ENCODE assay signal across 22 cellular contexts in the genomic region with DNA sequence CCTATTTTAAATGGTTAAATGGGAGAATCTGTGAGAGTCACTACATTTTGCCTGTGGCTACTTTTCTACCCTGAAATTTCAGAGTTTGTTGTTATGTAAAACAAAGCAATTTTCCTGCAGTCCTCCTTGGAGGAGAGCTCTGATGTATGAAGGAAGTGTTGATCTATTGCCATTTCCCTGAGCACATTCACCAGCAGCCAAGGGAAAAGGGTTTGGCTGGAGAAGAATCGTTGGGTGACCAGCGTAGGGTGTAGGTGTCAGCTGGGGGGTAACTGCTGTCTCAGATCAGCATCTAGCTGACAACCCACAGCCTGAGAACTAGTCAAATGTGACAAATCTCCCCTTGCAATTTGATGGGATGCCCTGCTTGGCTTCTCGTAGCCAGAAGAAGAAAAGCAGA.
"Had no signal": no experiment of that assay in that cellular context is flagged by ENCODE, and none has a peak within 500 bp of the region (broad histone marks: within the 10 kb centered on the region; RNA-seq: fewer than 3 reads in every experiment).

No MANE protein-coding gene starts in this region.

- ATAC-seq: activated naive CD4-positive, alpha-beta T cell treated with anti-CD3 and anti-CD28 coated beads, Interleukin-2, amount 50 U/mL, for 72 hours; activated T-helper 17 cell treated with anti-CD3 and anti-CD28 coated beads, Interleukin-2, amount 50 U/mL, for 72 hours; heart right ventricle; left lobe of liver; lower lobe of right lung; naive thymus-derived CD4-positive, alpha-beta T cell; stimulated activated naive B cell treated with anti-CD40 and anti-IgM and Interleukin-4, amounts not matched to agents 10 μg/mL and 1 μg/mL and 100 μg/mL, for 72 hours had no signal

- FAIRE-seq: urothelium cell line had no signal

- H3K27me3 ChIP-seq: heart right ventricle, transverse colon had no signal

- H3K27ac Mint-ChIP-seq: activated naive CD4-positive, alpha-beta T cell treated with anti-CD3 and anti-CD28 coated beads, Interleukin-2, amount 50 U/mL, for 72 hours; activated T-helper 17 cell treated with anti-CD3 and anti-CD28 coated beads, Interleukin-2, amount 50 U/mL, for 72 hours; dendritic cell treated with granulocyte-macrophage colony-stimulating factor and Interleukin-4, amounts not matched to agents 40 ng/mL and 50 ng/mL, for 4 days; immature natural killer cell; naive thymus-derived CD4-positive, alpha-beta T cell; stimulated activated naive B cell treated with anti-CD40 and anti-IgM and Interleukin-4, amounts not matched to agents 10 μg/mL and 1 μg/mL and 100 μg/mL, for 72 hours had no signal

- H3K36me3 ChIP-seq: heart right ventricle, lower lobe of right lung, transverse colon had no signal

- H3K4me3 Mint-ChIP-seq: activated T-helper 17 cell treated with anti-CD3 and anti-CD28 coated beads, Interleukin-2, amount 50 U/mL, for 72 hours; brain; dendritic cell treated with granulocyte-macrophage colony-stimulating factor and Interleukin-4, amounts not matched to agents 40 ng/mL and 50 ng/mL, for 4 days; immature natural killer cell; naive thymus-derived CD4-positive, alpha-beta T cell; stimulated activated naive B cell treated with anti-CD40 and anti-IgM and Interleukin-4, amounts not matched to agents 10 μg/mL and 1 μg/mL and 100 μg/mL, for 72 hours had no signal

- DNase-seq: activated CD4-positive, alpha-beta T cell treated with anti-CD3 and anti-CD28 coated beads for 1 hour; activated CD4-positive, alpha-beta T cell treated with anti-CD3 and anti-CD28 coated beads, Interleukin-2, amount 50 U/mL, for 1 hour; activated T-cell treated with anti-CD3 and anti-CD28 coated beads, Interleukin-2, amount 50 U/mL, for 1 hour; aorta; effector CD4-positive, alpha-beta T cell; erythroblast; foreskin fibroblast; heart right ventricle; immature natural killer cell; lower lobe of right lung; naive thymus-derived CD4-positive, alpha-beta T cell; stimulated activated CD4-positive, alpha-beta T cell treated with anti-CD3 and anti-CD28 coated beads, Interleukin-2, amount 100 ng/mL, for 48 hours; stimulated activated CD8-positive, alpha-beta memory T cell treated with anti-CD3 and anti-CD28 coated beads, Interleukin-4, amount 100 ng/mL, for 48 hours; stimulated activated naive B cell treated with anti-CD40 and anti-IgM and Interleukin-4, amounts not matched to agents 10 μg/mL and 1 μg/mL and 100 μg/mL, for 72 hours; transverse colon had no signal

- H3K36me3 Mint-ChIP-seq: activated naive CD4-positive, alpha-beta T cell treated with anti-CD3 and anti-CD28 coated beads, Interleukin-2, amount 50 U/mL, for 72 hours; brain; immature natural killer cell; naive thymus-derived CD4-positive, alpha-beta T cell; stimulated activated naive B cell treated with anti-CD40 and anti-IgM and Interleukin-4, amounts not matched to agents 10 μg/mL and 1 μg/mL and 100 μg/mL, for 72 hours had no signal

- H3K9me3 Mint-ChIP-seq: activated naive CD4-positive, alpha-beta T cell treated with anti-CD3 and anti-CD28 coated beads, Interleukin-2, amount 50 U/mL, for 72 hours; activated T-helper 17 cell treated with anti-CD3 and anti-CD28 coated beads, Interleukin-2, amount 50 U/mL, for 72 hours; dendritic cell treated with granulocyte-macrophage colony-stimulating factor and Interleukin-4, amounts not matched to agents 40 ng/mL and 50 ng/mL, for 4 days had no signal

- H3K9me3 ChIP-seq: transverse colon had no signal

- H3K27me3 Mint-ChIP-seq: brain; dendritic cell treated with granulocyte-macrophage colony-stimulating factor and Interleukin-4, amounts not matched to agents 40 ng/mL and 50 ng/mL, for 4 days; progenitor cell of endocrine pancreas; stimulated activated naive B cell treated with anti-CD40 and anti-IgM and Interleukin-4, amounts not matched to agents 10 μg/mL and 1 μg/mL and 100 μg/mL, for 72 hours had no signal

- H3K4me3 ChIP-seq: heart right ventricle, lower lobe of right lung, transverse colon had no signal

- H3K4me1 ChIP-seq: heart right ventricle, lower lobe of right lung, transverse colon had no signal

- H3K27ac ChIP-seq: heart right ventricle, lower lobe of right lung, transverse colon had no signal

- H3K4me1 Mint-ChIP-seq: activated T-helper 17 cell treated with anti-CD3 and anti-CD28 coated beads, Interleukin-2, amount 50 U/mL, for 72 hours; immature natural killer cell; naive thymus-derived CD4-positive, alpha-beta T cell; stimulated activated naive B cell treated with anti-CD40 and anti-IgM and Interleukin-4, amounts not matched to agents 10 μg/mL and 1 μg/mL and 100 μg/mL, for 72 hours had no signal
